1 cellular context compared by ENCODE assay signal in the genomic region with DNA sequence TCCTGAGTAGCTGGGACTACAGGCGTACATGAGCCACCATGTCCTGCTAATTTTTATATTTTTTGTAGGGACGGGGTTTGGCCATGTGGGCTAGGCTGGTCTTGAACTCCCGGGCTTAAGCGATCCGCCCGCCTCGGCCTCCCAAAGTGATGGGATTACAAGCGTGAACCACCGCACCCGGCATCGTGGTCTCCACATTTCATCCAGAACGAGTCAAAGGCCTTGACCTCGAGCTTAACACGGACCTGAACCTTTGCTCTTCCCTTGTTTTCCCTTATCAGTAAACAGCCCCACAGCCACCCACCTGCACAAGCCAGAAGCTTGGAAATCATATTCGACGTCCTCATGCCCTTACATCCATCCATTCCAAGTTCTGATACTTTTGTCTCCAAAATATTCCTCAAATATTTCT.
TF ChIP-seq lines count a peak whose summit lies in the region.

No MANE protein-coding gene starts in this region.

TF ChIP-seq in HepG2, 621 proteins besides CTCF, POLR2A, EP300 and RAD21 (continued from another document and continues in another):
- TF ChIP-seq ATRX (CRISPR knock-in tag; IDR thresholded peaks at IDR 0.05; ENCODE audit: borderline replicate concordance) (no peak), ZNF83 (CRISPR knock-in tag; IDR thresholded peaks at IDR 0.05; ENCODE audit: borderline replicate concordance) (no peak), ZNF746 (CRISPR knock-in tag; IDR thresholded peaks at IDR 0.05) (peak; percentile 87; the same call in 1 of the 2 replicates), AFF4 (CRISPR knock-in tag; IDR thresholded peaks at IDR 0.05) (no peak), BRCA1 (CRISPR knock-in tag; IDR thresholded peaks at IDR 0.05) (peak; percentile 79; the same call in 1 of the 2 replicates), ZNF691 (CRISPR knock-in tag; IDR thresholded peaks at IDR 0.05; ENCODE audit: borderline replicate concordance, low read depth) (peak; percentile 56; the same call in 1 of the 2 replicates), HES4 (CRISPR knock-in tag; IDR thresholded peaks at IDR 0.05; ENCODE audit: borderline replicate concordance) (peak; percentile 82), ZNF678 (CRISPR knock-in tag; IDR thresholded peaks at IDR 0.05) (no peak), TCF12 (IDR thresholded peaks at IDR 0.05) (no peak), TCF12 (CRISPR knock-in tag; IDR thresholded peaks at IDR 0.05) (no peak), ZNF333 (CRISPR knock-in tag; IDR thresholded peaks at IDR 0.05; ENCODE audit: borderline replicate concordance) (no peak), ATF4 (CRISPR knock-in tag; IDR thresholded peaks at IDR 0.05) (no peak), ZBTB40 (IDR thresholded peaks at IDR 0.05) (no peak), ZBTB40 (CRISPR knock-in tag; IDR thresholded peaks at IDR 0.05) (peak; percentile 84), ZNF282 (IDR thresholded peaks at IDR 0.05; ENCODE audit: partially characterized antibody) (no peak), GTF3A (CRISPR knock-in tag; conservative IDR thresholded peaks at IDR 0.05) (no peak), ZSCAN9 (CRISPR knock-in tag; IDR thresholded peaks at IDR 0.05; ENCODE audit: borderline replicate concordance) (peak; percentile 84; the same call in 1 of the 2 replicates), ZNF264 (CRISPR knock-in tag; IDR thresholded peaks at IDR 0.05) (peak; percentile 87), KLF13 (CRISPR knock-in tag; IDR thresholded peaks at IDR 0.05) (no peak), ZNF710 (CRISPR knock-in tag; IDR thresholded peaks at IDR 0.05; ENCODE audit: borderline replicate concordance) (peak; percentile 67; the same call in 1 of the 2 replicates), HOMEZ (CRISPR knock-in tag; IDR thresholded peaks at IDR 0.05; ENCODE audit: low read depth) (peak; percentile 51; the same call in 1 of the 2 replicates), HNRNPL (IDR thresholded peaks at IDR 0.05; ENCODE audit: low read depth, low read length) (no peak), ZNF124 (CRISPR knock-in tag; IDR thresholded peaks at IDR 0.05) (peak; percentile 23; the same call in 1 of the 2 replicates)
- TF ChIP-seq, protein P1, sequence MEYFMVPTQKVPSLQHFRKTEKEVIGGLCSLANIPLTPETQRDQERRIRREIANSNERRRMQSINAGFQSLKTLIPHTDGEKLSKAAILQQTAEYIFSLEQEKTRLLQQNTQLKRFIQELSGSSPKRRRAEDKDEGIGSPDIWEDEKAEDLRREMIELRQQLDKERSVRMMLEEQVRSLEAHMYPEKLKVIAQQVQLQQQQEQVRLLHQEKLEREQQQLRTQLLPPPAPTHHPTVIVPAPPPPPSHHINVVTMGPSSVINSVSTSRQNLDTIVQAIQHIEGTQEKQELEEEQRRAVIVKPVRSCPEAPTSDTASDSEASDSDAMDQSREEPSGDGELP (IDR thresholded peaks at IDR 0.05; ENCODE audit: borderline replicate concordance, low read depth): peak; percentile 28; the same call in 1 of the 2 replicates
- TF ChIP-seq, protein P2, sequence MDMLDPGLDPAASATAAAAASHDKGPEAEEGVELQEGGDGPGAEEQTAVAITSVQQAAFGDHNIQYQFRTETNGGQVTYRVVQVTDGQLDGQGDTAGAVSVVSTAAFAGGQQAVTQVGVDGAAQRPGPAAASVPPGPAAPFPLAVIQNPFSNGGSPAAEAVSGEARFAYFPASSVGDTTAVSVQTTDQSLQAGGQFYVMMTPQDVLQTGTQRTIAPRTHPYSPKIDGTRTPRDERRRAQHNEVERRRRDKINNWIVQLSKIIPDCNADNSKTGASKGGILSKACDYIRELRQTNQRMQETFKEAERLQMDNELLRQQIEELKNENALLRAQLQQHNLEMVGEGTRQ (IDR thresholded peaks at IDR 0.05; ENCODE audit: low read depth, low read length): no peak
- TF ChIP-seq, protein P2 (CRISPR knock-in tag; IDR thresholded peaks at IDR 0.05; ENCODE audit: borderline replicate concordance): 0 out of 2 replicates have a peak, but pooled peaks have one; percentile 36
